In genomic region chr9:116149844-116150243, GRCh38 we compare ENCODE assay signal across 8 cellular contexts. TPM values are rescaled to one million over a fixed set of nuclear protein-coding genes. Genes with fewer than 3 reads are reported as not detected.
DNase-seq lines count a peak whose midpoint lies in the region; ATAC-seq and TF ChIP-seq lines count a peak whose summit lies in the region.

No MANE protein-coding gene starts in this region.

- no peak overlapping the region for H3K27ac Mint-ChIP-seq in naive thymus-derived CD8-positive, alpha-beta T cell

- no peaks in the 10 kb centered on the region for H3K9me3 ChIP-seq in SK-N-MC (ENCODE audit: low read depth, low read length)
- H3K9me3 ChIP-seq in right atrium auricular region = no peaks in the 10 kb centered on the region

- H3K4me3 Mint-ChIP-seq in naive thymus-derived CD8-positive, alpha-beta T cell = no peak overlapping the region

- peaks cover 0 to 5% (median 0%) of the 10 kb centered on the region in 9 donors for H3K9me3 Mint-ChIP-seq in naive thymus-derived CD8-positive, alpha-beta T cell

- DNase-seq in GM12865 (ENCODE audit: low read depth) = peak; percentile 23
- DNase-seq in SK-N-MC (ENCODE audit: low read depth, low spot score) = no peak
- DNase-seq in right atrium auricular region (ENCODE audit: low spot score) = no peak
- no peak for DNase-seq in stimulated activated CD8-positive, alpha-beta memory T cell treated with anti-CD3 and anti-CD28 coated beads, Interleukin-4, amount 100 ng/mL, for 48 hours
- no peak for DNase-seq in GOT3 (lab: John Stamatoyannopoulos, UW)
- DNase-seq in naive thymus-derived CD8-positive, alpha-beta T cell = no peak
- DNase-seq in middle frontal gyrus (ENCODE audit: extremely low spot score, low spot score) = no peak

- peaks cover 0 to 10% of the 10 kb centered on the region in 2 donors for H3K4me1 ChIP-seq in right atrium auricular region

- peak overlapping the region; percentile 77 for H3K27ac ChIP-seq in SK-N-MC
- no peak overlapping the region for H3K27ac ChIP-seq in right atrium auricular region

- H3K27me3 Mint-ChIP-seq in naive thymus-derived CD8-positive, alpha-beta T cell = peaks cover 30 to 76% (median 47%) of the 10 kb centered on the region in 5 donors

- H3K36me3 ChIP-seq in SK-N-MC (ENCODE audit: insufficient read depth, low read length) (peaks cover under 1% of the 10 kb centered on the region; the same call in 1 of the 2 replicates), right atrium auricular region (no peaks in the 10 kb centered on the region)

- ATAC-seq in HG02623 (IDR thresholded peaks at IDR 0.05; ENCODE audit: unreplicated experiment) = peak; percentile 73
- ATAC-seq in naive thymus-derived CD8-positive, alpha-beta T cell = no peak

- H3K9ac ChIP-seq in SK-N-MC (ENCODE audit: insufficient read length) = no peak overlapping the region

- peak; percentile 58 for TF ChIP-seq CTCF in GM12865 (IDR thresholded peaks at IDR 0.05; ENCODE audit: insufficient read depth, low read depth, low read length, missing control alignments)
- TF ChIP-seq CTCF in right atrium auricular region (IDR thresholded peaks at IDR 0.05) = peak; percentile 66 to 68

- H3K27me3 ChIP-seq in right atrium auricular region = no peaks in the 10 kb centered on the region

- H3K4me3 ChIP-seq in GM12865 (ENCODE audit: low read depth, low read length) (no peak overlapping the region), SK-N-MC (no peak overlapping the region), right atrium auricular region (no peak overlapping the region)

- POLR2A ChIA-PET in naive thymus-derived CD8-positive, alpha-beta T cell (lab: Charles Lee) = no interaction called here

- H3K36me3 Mint-ChIP-seq in naive thymus-derived CD8-positive, alpha-beta T cell = peaks cover 0 to 12% (median 6%) of the 10 kb centered on the region in 3 donors

- H3K4me1 Mint-ChIP-seq in naive thymus-derived CD8-positive, alpha-beta T cell = peaks cover 3 to 15% (median 5%) of the 10 kb centered on the region in 4 donors

RNA-seq across cellular contexts. Expression of gene PAPPA, which starts 3.7 kb away (rescaled TPM):
- total RNA-seq in right atrium auricular region = 1 to 10 TPM; 1.8 to 5.7 TPM
- total RNA-seq in naive thymus-derived CD8-positive, alpha-beta T cell = not detected
- under 1 TPM in 1 of 3 donors, not detected in 2; 0.09 TPM for polyA plus RNA-seq in naive thymus-derived CD8-positive, alpha-beta T cell
